Comparison of ENCODE assay signal across 10 cellular contexts in genomic region chr2:120771556-120772208, GRCh38. TPM values are rescaled to one million over a fixed set of nuclear protein-coding genes. Genes with fewer than 3 reads are reported as not detected.
A peak's percentile ranks its signal among the peaks of the same experiment; 100 is the strongest.
DNase-seq lines count a peak whose midpoint lies in the region; ATAC-seq and TF ChIP-seq lines count a peak whose summit lies in the region.
"Had no signal": no experiment of that assay in that cellular context is flagged by ENCODE, and none has a peak within 500 bp of the region (broad histone marks: within the 10 kb centered on the region; RNA-seq: fewer than 3 reads in every experiment).

No MANE protein-coding gene starts in this region.

- H3K4me3 ChIP-seq in H7 (ENCODE audit: insufficient read depth, low read depth, low read length), result no peak overlapping the region
- H3K4me3 ChIP-seq in astrocyte of the cerebellum (ENCODE audit: low read depth, low read length), result no peak overlapping the region
- no peak overlapping the region for H3K4me3 ChIP-seq in right cardiac atrium (ENCODE audit: low read length)

- H3K27me3 ChIP-seq in H7 (ENCODE audit: control insufficient read depth, insufficient read depth, low read length) (no peaks in the 10 kb centered on the region), right cardiac atrium (ENCODE audit: control insufficient read depth, insufficient read depth) (no peaks in the 10 kb centered on the region)

- H3K36me3 ChIP-seq in H7 (replicated peaks; ENCODE audit: control insufficient read depth, insufficient read depth, low read length), result no peaks in the 10 kb centered on the region

- intact Hi-C loops in right cardiac atrium (cut with DNase I), result no loop called here

- H3K9me3 ChIP-seq in right cardiac atrium (ENCODE audit: control insufficient read depth, low read length), result no peaks in the 10 kb centered on the region

- ATAC-seq in right cardiac atrium (peak; percentile 86 to 87), HG02885 (IDR thresholded peaks at IDR 0.05; ENCODE audit: poor library complexity, unreplicated experiment) (no peak)

- DNase-seq in H7, result peak; percentile 55
- DNase-seq in astrocyte of the cerebellum (ENCODE audit: low read depth), result peak; percentile 81
- DNase-seq in right cardiac atrium, result peak; percentile 86 to 87 (median 86)
- peak; percentile 69 for DNase-seq in smooth muscle cell of the brain vasculature (ENCODE audit: low read depth, low spot score)
- DNase-seq in NCI-H2196 treated with DMSO at 0.1 percent for 48 hours (lab: John Stamatoyannopoulos, UW; ENCODE audit: unreplicated experiment), result no peak
- no peak for DNase-seq in cerebellum (ENCODE audit: low spot score)
- no peak for DNase-seq in iPS-NIHi7 (ENCODE audit: extremely low spot score)
- DNase-seq: activated naive CD8-positive, alpha-beta T cell treated with anti-CD3 and anti-CD28 coated beads, Interleukin-2, amount 10 ng/mL, durations not matched to agents 7 days and 5 days; NCI-H1092 had no signal

- 49% methylated on average over 7 of the region's 7 CpGs for WGBS in right cardiac atrium

- peaks cover 2% of the 10 kb centered on the region for H3K4me1 ChIP-seq in right cardiac atrium (ENCODE audit: control insufficient read depth, insufficient read depth, low read length)

- H3K27ac ChIP-seq in right cardiac atrium (ENCODE audit: low read length), result peak overlapping the region; percentile 8

- TF ChIP-seq CTCF in astrocyte of the cerebellum (IDR thresholded peaks at IDR 0.05; ENCODE audit: low read depth, low read length, missing control alignments), result no peak

- in situ Hi-C loops in astrocyte of the cerebellum (cut with HindIII; ENCODE audit: low sequenced_read_pairs), result no loop called here

RNA-seq across cellular contexts. Expression of gene GLI2, which starts 36.0 kb away (rescaled TPM):
- 37.3 and 41.4 TPM in 2 replicates for total RNA-seq in H7 (2014; rRNA removed; shearing (Covaris generic))
- total RNA-seq in right cardiac atrium, result 1 to 10 TPM; 2.8 to 4.8 (median 4.4) TPM
- polyA plus RNA-seq in right cardiac atrium, result 0.86 TPM
- total RNA-seq in cerebellum, result 8.9 TPM

Comparison
In these comparisons a context has a peak if more than half of its experiments do, and no peak if none do; other contexts are left out.
1. DNase-seq: peak in H7 (single experiment), astrocyte of the cerebellum (single experiment), right cardiac atrium (3 of 3) and smooth muscle cell of the brain vasculature (single experiment); none in NCI-H2196 treated with DMSO at 0.1 percent for 48 hours (single experiment), cerebellum (single experiment) and iPS-NIHi7 (single experiment).